12 cellular contexts compared by ENCODE assay signal in the genomic region with DNA sequence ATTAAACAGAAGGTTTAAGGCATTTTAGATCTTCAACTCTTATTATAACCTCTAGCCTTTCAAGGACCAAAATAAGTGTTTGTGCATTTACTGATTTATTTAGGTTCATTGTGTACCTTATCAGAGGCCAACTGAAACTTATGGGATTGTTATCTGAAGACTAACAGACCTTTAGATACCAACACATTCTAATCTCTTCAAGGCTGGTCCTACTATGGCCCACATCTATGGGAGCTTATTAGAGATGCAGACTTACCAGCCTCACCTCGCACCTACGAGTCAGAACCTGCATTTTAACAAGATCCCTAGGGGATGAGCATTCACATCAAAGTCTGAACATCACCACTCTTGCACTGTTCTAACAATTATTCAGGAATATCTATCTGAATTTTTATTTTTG. TPM values are rescaled to one million over a fixed set of nuclear protein-coding genes. Genes with fewer than 3 reads are reported as not detected.
DNase-seq lines count a peak whose midpoint lies in the region; ATAC-seq, FAIRE-seq and TF ChIP-seq lines count a peak whose summit lies in the region.
"Had no signal": no experiment of that assay in that cellular context is flagged by ENCODE, and none has a peak within 500 bp of the region (broad histone marks: within the 10 kb centered on the region; RNA-seq: fewer than 3 reads in every experiment).

No MANE protein-coding gene starts in this region.

- RAD21 ChIA-PET in GM12878 (lab: Charles Lee; ENCODE audit: unreplicated experiment): interaction anchor here (0.6 to 2.1 kb wide), 2 partner anchors 16 to 151 kb away, joined by 3 to 9 read pairs; no protein-coding TSS in a partner anchor

- in situ Hi-C loops in GM12878 (cut with MboI): no loop called here

- H3K9ac ChIP-seq in SK-N-SH (no peak overlapping the region), GM12878 (ENCODE audit: control insufficient read depth, insufficient read depth, low read length) (no peak overlapping the region), neural cell (ENCODE audit: low read length) (no peak overlapping the region)

- TF ChIP-seq POLR2A in GM12878 (IDR thresholded peaks at IDR 0.05; ENCODE audit: low read depth, low read length): no peak

- no peak for DNase-seq in SK-N-SH
- no peak for DNase-seq in LNCaP clone FGC (ENCODE audit: low read depth)
- DNase-seq in GM12878 (ENCODE audit: low read depth, low spot score): no peak
- DNase-seq in NCI-H1417 treated with DMSO at 0.1 percent for 48 hours (lab: John Stamatoyannopoulos, UW): no peak
- no peak for DNase-seq in kidney glomerular epithelial cell (lab: John Stamatoyannopoulos, UW)
- DNase-seq: aorta, left lung, NCI-H774 had no signal

- H3K9me2 ChIP-seq in SK-N-SH: no peaks in the 10 kb centered on the region
- no peaks in the 10 kb centered on the region for H3K9me2 ChIP-seq in neural cell (ENCODE audit: insufficient read depth, low read length)

- TF ChIP-seq RAD21 in SK-N-SH (IDR thresholded peaks at IDR 0.05; ENCODE audit: low read length): no peak
- no peak for TF ChIP-seq RAD21 in GM12878 (IDR thresholded peaks at IDR 0.05; ENCODE audit: insufficient read depth, low read depth, low read length)
- TF ChIP-seq RAD21 in neural cell (conservative IDR thresholded peaks at IDR 0.05): no peak

- H4K20me1 ChIP-seq in SK-N-SH (ENCODE audit: insufficient read depth) (peaks cover 14% of the 10 kb centered on the region; the same call in 1 of the 2 replicates), GM12878 (ENCODE audit: control insufficient read depth, insufficient read depth) (no peaks in the 10 kb centered on the region), neural cell (ENCODE audit: insufficient read depth) (no peaks in the 10 kb centered on the region)

- H3K27me3 ChIP-seq in SK-N-SH (ENCODE audit: insufficient read depth): no peaks in the 10 kb centered on the region
- no peaks in the 10 kb centered on the region for H3K27me3 ChIP-seq in GM12878 (replicated peaks in 1 of 2; ENCODE audit: control insufficient read depth in 2 of 2, insufficient read depth in 2 of 2, low read length in 1 of 2)
- H3K27me3 ChIP-seq in neural cell (ENCODE audit: insufficient read depth, low read depth, low read length): no peaks in the 10 kb centered on the region
- H3K27me3 ChIP-seq: esophagus muscularis mucosa, left lung had no signal

- FAIRE-seq in GM12878 (lab: Jason Lieb, UNC): no peak

- SMC1A ChIA-PET in GM12878 (lab: Charles Lee; ENCODE audit: uncharacterized antibody, unreplicated experiment): interaction anchor here (0.6 to 1.2 kb wide), 7 partner anchors 9 to 379 kb away, joined by 3 to 5 read pairs (median 3); a partner anchor contains a TSS

- H3K36me3 ChIP-seq in SK-N-SH (replicated peaks in 1 of 2; ENCODE audit: control insufficient read depth in 1 of 2, insufficient read depth in 2 of 2, low read length in 1 of 2) (peaks cover 41% of the 10 kb centered on the region in 2 experiments), GM12878 (ENCODE audit: control insufficient read depth in 2 of 2, insufficient read depth in 2 of 2, low read length in 1 of 2) (peaks cover 0 to 11% of the 10 kb centered on the region in 2 experiments; a peak in 3 of 4 replicates), neural cell (ENCODE audit: insufficient read depth, low read length) (no peaks in the 10 kb centered on the region)

- CTCF ChIA-PET in SK-N-SH (lab: Yijun Ruan, JAX): interaction anchor here (0.9 to 4.2 kb wide), 4 partner anchors 10 to 152 kb away, joined by 3 to 32 read pairs (median 6); a partner anchor contains a TSS
- CTCF ChIA-PET in GM12878 (lab: Yijun Ruan, JAX): interaction anchor here (0.8 to 3.3 kb wide), 4 partner anchors 10 to 500 kb away, joined by 3 to 16 read pairs (median 7); no protein-coding TSS in a partner anchor

- H3F3A ChIP-seq in SK-N-SH (replicated peaks; ENCODE audit: insufficient read depth) (peaks cover 18% of the 10 kb centered on the region), neural cell (ENCODE audit: insufficient read depth, low read length, poor library complexity, severe bottlenecking) (no peaks in the 10 kb centered on the region)

- no peak for TF ChIP-seq CTCF in SK-N-SH (IDR thresholded peaks at IDR 0.05)
- no peak for TF ChIP-seq CTCF in LNCaP clone FGC (IDR thresholded peaks at IDR 0.05; ENCODE audit: control insufficient read depth, extremely low read depth, insufficient read depth)
- no peak for TF ChIP-seq CTCF in GM12878 (IDR thresholded peaks at IDR 0.05 in 2 of 3, conservative IDR thresholded peaks at IDR 0.05 in 1 of 3; ENCODE audit: control insufficient read depth in 2 of 3, extremely low read depth in 1 of 3, insufficient read depth in 1 of 3, low read depth in 3 of 3, low read length in 3 of 3)
- TF ChIP-seq CTCF in neural cell (IDR thresholded peaks at IDR 0.05; ENCODE audit: poor library complexity, severe bottlenecking): no peak

- POLR2A ChIA-PET in SK-N-SH (lab: Yijun Ruan, JAX) (interaction anchor here (0.5 to 0.6 kb wide), 2 partner anchors 36 to 379 kb away, joined by 3 to 6 read pairs; a partner anchor contains a TSS), GM12878 (lab: Charles Lee) (interaction anchor here (0.5 to 3.4 kb wide), 7 partner anchors 10 to 177 kb away, joined by 3 to 9 read pairs (median 3); a partner anchor contains a TSS)

- peaks cover 5 to 15% of the 10 kb centered on the region in 2 experiments; a peak in 3 of 4 replicates for H3K4me1 ChIP-seq in SK-N-SH (ENCODE audit: control insufficient read depth in 1 of 2, insufficient read depth in 2 of 2, low read depth in 1 of 2, low read length in 1 of 2)
- peaks cover 14% of the 10 kb centered on the region for H3K4me1 ChIP-seq in GM12878 (ENCODE audit: control insufficient read depth, insufficient read depth, low read length)

- no peak overlapping the region for H3K27ac ChIP-seq in SK-N-SH (ENCODE audit: low read depth in 2 of 2, low read length in 1 of 2)
- H3K27ac ChIP-seq in GM12878 (ENCODE audit: control insufficient read depth, insufficient read depth): no peak overlapping the region; the same call in 1 of the 2 replicates
- no peak overlapping the region for H3K27ac ChIP-seq in neural cell (ENCODE audit: low read length)
- H3K27ac ChIP-seq: left lung had no signal

- TF ChIP-seq EP300 in SK-N-SH (IDR thresholded peaks at IDR 0.05; ENCODE audit: borderline replicate concordance in 1 of 2, low read depth in 1 of 2, low read length in 1 of 2) (no peak), GM12878 (IDR thresholded peaks at IDR 0.05; ENCODE audit: borderline replicate concordance in 1 of 2, control insufficient read depth in 1 of 2, low read depth in 2 of 2, low read length in 2 of 2) (no peak), neural cell (conservative IDR thresholded peaks at IDR 0.05; ENCODE audit: poor library complexity, severe bottlenecking) (no peak)

- H3K79me2 ChIP-seq in SK-N-SH (ENCODE audit: insufficient read depth) (peaks cover 73% of the 10 kb centered on the region), GM12878 (ENCODE audit: control insufficient read depth, insufficient read depth, low read length) (peaks cover 71% of the 10 kb centered on the region), neural cell (replicated peaks; ENCODE audit: insufficient read depth, low read length) (peaks cover 38% of the 10 kb centered on the region)

- no peak for ATAC-seq in SK-N-SH treated with all-trans-retinoic acid at 6 μM for 48 hours
- no peak for ATAC-seq in GM12878
- ATAC-seq in GM21381 (IDR thresholded peaks at IDR 0.05; ENCODE audit: unreplicated experiment): no peak
- ATAC-seq: left lung had no signal

- BruUV-seq in GM12878 (replicated peaks; lab: Mats Ljungman, UMichigan): no TSS peak

- WGBS in SK-N-SH (ENCODE audit: low lambda C conversion rate): 94% methylated on average over 2 of the region's 2 CpGs
- WGBS in GM12878 (ENCODE audit: insufficient coverage, insufficient replicate concordance, low lambda C conversion rate, missing lambda C conversion rate): 2% methylated on average over 2 of the region's 2 CpGs

- intact Hi-C loops in GM12878 (cut with micrococcal nuclease; ENCODE audit: unreplicated experiment): no loop called here

- H2AFZ ChIP-seq in SK-N-SH (ENCODE audit: low read depth) (no peak overlapping the region), GM12878 (ENCODE audit: control insufficient read depth, low read depth, low read length) (no peak overlapping the region), neural cell (ENCODE audit: low read depth, low read length) (no peak overlapping the region)

- no peak overlapping the region; a peak in 1 of 4 replicates for H3K4me3 ChIP-seq in SK-N-SH (ENCODE audit: low read depth in 2 of 2, low read length in 1 of 2)
- H3K4me3 ChIP-seq in LNCaP clone FGC (ENCODE audit: low read depth, low read length): peak overlapping the region; percentile 92; the same call in 1 of the 2 replicates
- peak overlapping the region; percentile 81; the same call in 1 of the 2 replicates for H3K4me3 ChIP-seq in GM12878
- peak overlapping the region; percentile 80 for H3K4me3 ChIP-seq in neural cell (ENCODE audit: low read length)

- H3K9me3 ChIP-seq in SK-N-SH (no peaks in the 10 kb centered on the region), GM12878 (replicated peaks; ENCODE audit: control insufficient read depth, insufficient read depth, low read length) (no peaks in the 10 kb centered on the region), neural cell (ENCODE audit: low read length) (no peaks in the 10 kb centered on the region)
- H3K9me3 ChIP-seq: esophagus muscularis mucosa, left lung had no signal

- peak overlapping the region; percentile 91 for H3K4me2 ChIP-seq in SK-N-SH
- peak overlapping the region; percentile 97 for H3K4me2 ChIP-seq in GM12878 (ENCODE audit: control insufficient read depth, insufficient read depth)
- no peak overlapping the region for H3K4me2 ChIP-seq in neural cell (ENCODE audit: low read length)

RNA-seq across cellular contexts. Expression of a gene that starts 1.9 kb away (rescaled TPM):
- polyA plus RNA-seq in SK-N-SH (2012; rRNA removed) (30.4 and 32.9 TPM in 2 replicates), GM12878 (2011; rRNA removed) (80.0 and 83.1 TPM in 2 replicates), GM12878 (2014; fragmentation: Illumina TruSeq; extraction: Trizol) (162 and 188 TPM in 2 replicates), GM12878 (2014; fragmentation: Nextera tagmentation; extraction: Ambion mirVana) (10 to 100 TPM; 71.0 to 78.8 TPM), GM12878 (2014; rRNA removed) (92.4 and 98.0 TPM in 2 replicates), GM12878 (2016; fragmentation: Nextera tagmentation; extraction: Ambion mirVana) (100 to 1,000 TPM; 180 to 196 TPM), neural cell (58.1 and 64.4 TPM in 2 replicates)
- 33.8 and 34.7 TPM in 2 replicates for polyA plus RNA-seq in SK-N-SH (2012; cell fraction: cytosol; rRNA removed)
- polyA plus RNA-seq in SK-N-SH (2012; cell fraction: nucleus; rRNA removed): 56.1 and 87.5 TPM in 2 replicates
- total RNA-seq in GM12878 (2013; cell fraction: nucleolus; rRNA removed): 644 and 645 TPM in 2 replicates
- total RNA-seq in GM12878 (2014; rRNA removed) (192 and 241 TPM in 2 replicates), GM12878 (2014; rRNA removed; fragmentation: Illumina TruSeq; extraction: Trizol) (227 and 229 TPM in 2 replicates), GM12878 (2021) (140 and 144 TPM in 2 replicates)
- 64.1 TPM for polyA plus RNA-seq in GM12878 (2011; ENCODE audit: low read depth)
- polyA plus RNA-seq in GM12878 (2011; cell fraction: cytosol; rRNA removed): 59.8 and 75.8 TPM in 2 replicates
- polyA plus RNA-seq in GM12878 (2011; cell fraction: nucleus; rRNA removed): 172 and 185 TPM in 2 replicates
- 64.6 and 85.2 TPM in 2 replicates for polyA plus RNA-seq in GM12878 (2012)
- 117 and 174 TPM in 2 replicates for polyA minus RNA-seq in GM12878 (2011; rRNA and poly(A)+ RNA removed)
- polyA minus RNA-seq in GM12878 (2011; cell fraction: cytosol; rRNA and poly(A)+ RNA removed): 62.0 and 67.0 TPM in 2 replicates
- 107 and 146 TPM in 2 replicates for polyA minus RNA-seq in GM12878 (2011; cell fraction: nucleus; rRNA and poly(A)+ RNA removed)
- 168 and 176 TPM in 2 replicates for polyA minus RNA-seq in neural cell

RNA-seq across cellular contexts. Expression of a gene that starts 33.6 kb away (rescaled TPM):
- 9.6 and 13.2 TPM in 2 replicates for polyA plus RNA-seq in SK-N-SH (2012; rRNA removed)
- polyA plus RNA-seq in SK-N-SH (2012; cell fraction: cytosol; rRNA removed): 9.3 and 10.5 TPM in 2 replicates
- polyA plus RNA-seq in SK-N-SH (2012; cell fraction: nucleus; rRNA removed): 16.7 and 36.9 TPM in 2 replicates
- 163 and 178 TPM in 2 replicates for total RNA-seq in GM12878 (2013; cell fraction: nucleolus; rRNA removed)
- total RNA-seq in GM12878 (2014; rRNA removed): 35.4 and 37.4 TPM in 2 replicates
- total RNA-seq in GM12878 (2014; rRNA removed; fragmentation: Illumina TruSeq; extraction: Trizol): 41.6 and 46.1 TPM in 2 replicates
- 34.4 and 35.3 TPM in 2 replicates for total RNA-seq in GM12878 (2021)
- polyA plus RNA-seq in GM12878 (2011; ENCODE audit: low read depth): 16.3 TPM
- 34.9 and 55.5 TPM in 2 replicates for polyA plus RNA-seq in GM12878 (2011; rRNA removed)
- polyA plus RNA-seq in GM12878 (2011; cell fraction: cytosol; rRNA removed): 9.4 and 11.9 TPM in 2 replicates
- polyA plus RNA-seq in GM12878 (2011; cell fraction: nucleus; rRNA removed): 51.7 and 67.1 TPM in 2 replicates
- 25.5 and 27.8 TPM in 2 replicates for polyA plus RNA-seq in GM12878 (2012)
- polyA plus RNA-seq in GM12878 (2014; fragmentation: Illumina TruSeq; extraction: Trizol): 55.5 and 62.8 TPM in 2 replicates
- 10 to 100 TPM; 55.9 to 58.6 TPM for polyA plus RNA-seq in GM12878 (2014; fragmentation: Nextera tagmentation; extraction: Ambion mirVana)
- 23.3 and 33.6 TPM in 2 replicates for polyA plus RNA-seq in GM12878 (2014; rRNA removed)
- polyA plus RNA-seq in GM12878 (2016; fragmentation: Nextera tagmentation; extraction: Ambion mirVana): 10 to 100 TPM; 52.3 to 54.4 TPM
- 40.5 and 64.7 TPM in 2 replicates for polyA minus RNA-seq in GM12878 (2011; rRNA and poly(A)+ RNA removed)
- polyA minus RNA-seq in GM12878 (2011; cell fraction: cytosol; rRNA and poly(A)+ RNA removed): 11.9 and 16.8 TPM in 2 replicates
- 42.4 and 61.9 TPM in 2 replicates for polyA minus RNA-seq in GM12878 (2011; cell fraction: nucleus; rRNA and poly(A)+ RNA removed)
- 12.6 and 25.3 TPM in 2 replicates for polyA plus RNA-seq in neural cell
- polyA minus RNA-seq in neural cell: 22.9 and 38.3 TPM in 2 replicates

RNA-seq across cellular contexts. Expression of a gene that starts 34.2 kb away (rescaled TPM):
- polyA plus RNA-seq in SK-N-SH (2012; rRNA removed) (1.3 and 1.5 TPM in 2 replicates), GM12878 (2011; rRNA removed) (13.2 and 21.0 TPM in 2 replicates), GM12878 (2014; fragmentation: Illumina TruSeq; extraction: Trizol) (26.9 and 28.1 TPM in 2 replicates), GM12878 (2014; fragmentation: Nextera tagmentation; extraction: Ambion mirVana) (10 to 100 TPM in 1 of 2 experiments, 1 to 10 TPM in 1; 9.4 to 11.7 TPM), GM12878 (2014; rRNA removed) (14.9 and 15.2 TPM in 2 replicates), GM12878 (2016; fragmentation: Nextera tagmentation; extraction: Ambion mirVana) (10 to 100 TPM; 30.2 to 31.4 TPM), neural cell (2.8 and 5.0 TPM in 2 replicates)
- 2.3 and 2.6 TPM in 2 replicates for polyA plus RNA-seq in SK-N-SH (2012; cell fraction: cytosol; rRNA removed)
- polyA plus RNA-seq in SK-N-SH (2012; cell fraction: nucleus; rRNA removed): 1.2 and 1.4 TPM in 2 replicates
- 38.2 and 39.9 TPM in 2 replicates for total RNA-seq in GM12878 (2013; cell fraction: nucleolus; rRNA removed)
- total RNA-seq in GM12878 (2014; rRNA removed) (20.3 and 24.2 TPM in 2 replicates), GM12878 (2014; rRNA removed; fragmentation: Illumina TruSeq; extraction: Trizol) (22.1 and 24.5 TPM in 2 replicates), GM12878 (2021) (17.5 and 19.3 TPM in 2 replicates)
- polyA plus RNA-seq in GM12878 (2011; ENCODE audit: low read depth): 5.2 TPM
- polyA plus RNA-seq in GM12878 (2011; cell fraction: cytosol; rRNA removed): 3.8 and 5.9 TPM in 2 replicates
- polyA plus RNA-seq in GM12878 (2011; cell fraction: nucleus; rRNA removed): 6.4 and 9.9 TPM in 2 replicates
- polyA plus RNA-seq in GM12878 (2012): 7.6 and 10.6 TPM in 2 replicates
- 6.6 and 8.0 TPM in 2 replicates for polyA minus RNA-seq in GM12878 (2011; rRNA and poly(A)+ RNA removed)
- 1.6 and 1.9 TPM in 2 replicates for polyA minus RNA-seq in GM12878 (2011; cell fraction: cytosol; rRNA and poly(A)+ RNA removed)
- 13.9 and 29.1 TPM in 2 replicates for polyA minus RNA-seq in GM12878 (2011; cell fraction: nucleus; rRNA and poly(A)+ RNA removed)
- polyA minus RNA-seq in neural cell: 6.6 and 8.0 TPM in 2 replicates

Comparison
In these comparisons a context has a peak if more than half of its experiments do, and no peak if none do; other contexts are left out.
1. H3K4me3 ChIP-seq: peak in LNCaP clone FGC (single experiment), GM12878 (single experiment) and neural cell (single experiment); none in SK-N-SH (0 of 2).